In the genomic region with DNA sequence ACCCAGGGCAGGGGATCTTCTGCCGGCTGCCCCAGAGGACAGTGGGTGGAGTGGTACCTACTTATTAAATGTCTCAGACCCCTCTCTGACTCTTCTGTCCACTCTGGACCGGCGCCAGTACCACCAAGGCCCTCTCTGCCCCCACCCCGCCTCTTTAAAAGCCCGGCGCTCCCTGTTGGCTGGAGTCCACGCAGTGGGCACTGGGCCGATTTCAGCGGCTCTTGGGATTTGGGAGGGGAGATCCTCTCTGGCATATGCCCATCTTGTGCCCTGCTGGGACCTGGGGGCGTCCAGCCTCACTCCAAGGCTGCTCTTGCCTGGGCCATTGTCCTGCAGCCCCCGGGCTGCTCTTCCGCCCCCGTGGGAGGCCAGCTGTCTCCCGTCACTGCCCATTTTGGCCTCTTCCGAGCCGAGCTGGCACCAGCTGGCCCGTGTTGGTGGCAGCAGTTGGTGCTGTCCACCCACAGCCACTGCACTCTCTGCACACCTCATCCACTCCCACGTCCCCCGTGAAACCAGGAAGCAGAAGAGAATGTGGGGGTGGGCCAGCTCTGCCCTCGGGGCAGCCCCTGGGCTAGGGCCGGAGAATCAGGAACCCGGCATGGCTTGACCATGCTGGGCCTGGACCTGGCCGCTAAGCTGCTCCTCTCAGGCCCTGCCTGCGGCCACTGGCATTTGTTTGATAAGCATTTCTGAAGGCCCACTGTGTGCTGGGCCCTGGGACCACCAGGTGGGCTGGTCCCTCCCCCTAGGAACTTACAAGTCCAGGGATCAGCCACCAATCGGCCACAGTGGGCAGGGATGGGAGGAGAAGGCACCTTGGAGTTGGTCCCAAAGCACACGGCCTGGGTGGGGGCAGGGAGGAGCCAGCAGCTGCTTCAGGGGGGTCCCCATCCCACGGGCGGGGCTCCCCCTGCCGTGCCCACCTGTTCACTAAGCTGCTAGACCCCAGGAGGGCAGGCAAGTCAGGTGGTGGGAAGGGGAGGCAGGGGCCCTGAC, we compare ENCODE assay signal across 1 cellular context.
A peak's percentile ranks its signal among the peaks of the same experiment; 100 is the strongest.
TF ChIP-seq lines count a peak whose summit lies in the region.

No MANE protein-coding gene starts in this region.

TF ChIP-seq in K562, 482 proteins besides CTCF, POLR2A, EP300 and RAD21:
- TF ChIP-seq NFIC (IDR thresholded peaks at IDR 0.05) (0 out of 2 replicates have a peak, but pooled peaks have one; percentile 34), ZKSCAN1 (IDR thresholded peaks at IDR 0.05; ENCODE audit: low read depth, low read length) (peak; percentile 80), ZC3H8 (IDR thresholded peaks at IDR 0.05) (no peak), IRF2 (CRISPR knock-in tag; IDR thresholded peaks at IDR 0.05) (0 out of 2 replicates have a peak, but pooled peaks have one; percentile 41)
